ENCODE assay signal across 22 cellular contexts in the genomic region with DNA sequence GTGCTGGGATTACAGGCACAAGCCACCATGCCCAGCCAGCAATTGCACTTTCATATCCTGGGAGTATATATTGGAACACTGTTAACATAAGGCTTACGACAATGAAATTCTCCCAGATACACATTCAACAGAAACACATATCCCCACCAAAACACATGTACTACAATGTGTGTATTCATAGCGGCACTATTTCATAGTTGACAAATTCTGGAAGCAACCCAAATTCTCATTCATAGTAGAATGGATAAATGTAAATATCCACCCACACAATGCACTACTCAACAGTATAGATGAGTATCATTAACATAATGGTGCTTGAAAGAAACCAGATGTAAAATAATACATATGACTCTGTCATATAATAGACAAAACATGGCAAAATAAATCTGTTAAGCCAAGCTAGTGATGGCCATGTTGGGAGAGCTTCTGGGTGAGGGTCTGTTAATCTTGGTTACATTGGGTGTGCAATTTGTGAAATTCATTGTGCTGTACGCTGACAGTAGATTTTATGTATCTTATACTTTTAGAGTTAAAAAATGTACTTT. TPM values are rescaled to one million over a fixed set of nuclear protein-coding genes. Genes with fewer than 3 reads are reported as not detected.
A peak's percentile ranks its signal among the peaks of the same experiment; 100 is the strongest.
DNase-seq lines count a peak whose midpoint lies in the region; ATAC-seq and TF ChIP-seq lines count a peak whose summit lies in the region.
"Had no signal": no experiment of that assay in that cellular context is flagged by ENCODE, and none has a peak within 500 bp of the region (broad histone marks: within the 10 kb centered on the region; RNA-seq: fewer than 3 reads in every experiment).

No MANE protein-coding gene starts in this region.

- H3K4me3 Mint-ChIP-seq in CD4-positive, CD25-positive, alpha-beta regulatory T cell: peak overlapping the region in 3 of 4 donors; percentile 49 to 99 (median 51)
- peak overlapping the region; percentile 3 for H3K4me3 Mint-ChIP-seq in activated B cell treated with CpG ODN at 0.5 μM for 24 hours
- no peak overlapping the region for H3K4me3 Mint-ChIP-seq in memory B cell

- TF ChIP-seq CTCF in A673 (conservative IDR thresholded peaks at IDR 0.05; ENCODE audit: low read depth, low read length) (no peak), activated B cell treated with CpG ODN at 0.5 μM for 24 hours (IDR thresholded peaks at IDR 0.05) (no peak), coronary artery (IDR thresholded peaks at IDR 0.05) (no peak)

- H3K36me3 ChIP-seq in A673 (ENCODE audit: insufficient read depth, low read length, poor library complexity, severe bottlenecking): peaks cover 6% of the 10 kb centered on the region
- H3K36me3 ChIP-seq in CD4-positive, CD25-positive, alpha-beta regulatory T cell (ENCODE audit: control insufficient read depth, insufficient read depth, low read length): no peaks in the 10 kb centered on the region
- H3K36me3 ChIP-seq: transverse colon had no signal

- intact Hi-C loops in A673 (cut with micrococcal nuclease; ENCODE audit: unreplicated experiment): no loop called here
- intact Hi-C loops in activated B cell treated with CpG ODN at 0.5 μM for 24 hours (cut with micrococcal nuclease): loop anchor here (10.0 kb wide), 1 partner anchor 1187 kb away; no protein-coding TSS in a partner anchor
- intact Hi-C loops in Right ventricle myocardium inferior (cut with DNase I): loop anchor here (10.0 kb wide), 1 partner anchor 227 kb away; no protein-coding TSS in a partner anchor

- peaks cover 22% of the 10 kb centered on the region for H3K36me3 Mint-ChIP-seq in CD4-positive, CD25-positive, alpha-beta regulatory T cell
- H3K36me3 Mint-ChIP-seq in activated B cell treated with CpG ODN at 0.5 μM for 24 hours (ENCODE audit: low read depth) (peaks cover 60% of the 10 kb centered on the region), memory B cell (peaks cover 14% of the 10 kb centered on the region)

- no TSS peak for BruUV-seq in A673 (replicated peaks; lab: Mats Ljungman, UMichigan)

- H3K4me3 ChIP-seq in A673 (ENCODE audit: low read depth, low read length, poor library complexity, severe bottlenecking) (no peak overlapping the region), coronary artery (no peak overlapping the region)
- H3K4me3 ChIP-seq in CD4-positive, CD25-positive, alpha-beta regulatory T cell (ENCODE audit: low read depth, low read length): no peak overlapping the region
- H3K4me3 ChIP-seq: GM23338, heart left ventricle, left lung, pancreas, sigmoid colon, transverse colon had no signal

- H3K4me1 Mint-ChIP-seq in CD4-positive, CD25-positive, alpha-beta regulatory T cell: peaks cover 33 to 73% (median 57%) of the 10 kb centered on the region in 4 donors
- H3K4me1 Mint-ChIP-seq in activated B cell treated with CpG ODN at 0.5 μM for 24 hours (peaks cover 74% of the 10 kb centered on the region), memory B cell (peaks cover 38% of the 10 kb centered on the region)

- H3K9me3 ChIP-seq in A673 (ENCODE audit: low read depth, low read length, poor library complexity, severe bottlenecking): no peaks in the 10 kb centered on the region
- H3K9me3 ChIP-seq in CD4-positive, CD25-positive, alpha-beta regulatory T cell (ENCODE audit: control insufficient read depth in 2 of 2, low read length in 2 of 2): no peaks in the 10 kb centered on the region
- H3K9me3 ChIP-seq: ascending aorta, heart left ventricle, left lung, pancreas, sigmoid colon, transverse colon had no signal

- POLR2A ChIA-PET in A673 (lab: Charles Lee; ENCODE audit: low non-redundant PET): no interaction called here
- POLR2A ChIA-PET in activated B cell treated with CpG ODN at 0.5 μM for 24 hours (lab: Charles Lee): interaction anchor here (0.6 to 1.5 kb wide), 2 partner anchors 18 to 56 kb away, joined by 3 to 4 read pairs; a partner anchor contains a TSS

- ATAC-seq in CD4-positive, CD25-positive, alpha-beta regulatory T cell (ENCODE audit: low read depth in 2 of 2): no peak
- ATAC-seq in activated B cell treated with CpG ODN at 0.5 μM for 24 hours (ENCODE audit: low read depth) (no peak), memory B cell (ENCODE audit: low read depth) (no peak), Right ventricle myocardium inferior (no peak)
- ATAC-seq: GM23338, heart left ventricle, left lung, pancreas had no signal

- no peaks in the 10 kb centered on the region for H3K27me3 ChIP-seq in A673 (replicated peaks; ENCODE audit: insufficient read depth, low read depth, low read length, poor library complexity)
- H3K27me3 ChIP-seq in CD4-positive, CD25-positive, alpha-beta regulatory T cell (ENCODE audit: control insufficient read depth, insufficient read depth, low read length): no peaks in the 10 kb centered on the region
- H3K27me3 ChIP-seq: ascending aorta, heart left ventricle, left lung, pancreas, sigmoid colon, transverse colon had no signal

- CTCF ChIA-PET in A673 (lab: Charles Lee): no interaction called here
- CTCF ChIA-PET in activated B cell treated with CpG ODN at 0.5 μM for 24 hours (lab: Charles Lee): no interaction called here

- H3K9me3 Mint-ChIP-seq in CD4-positive, CD25-positive, alpha-beta regulatory T cell: no peaks in the 10 kb centered on the region
- H3K9me3 Mint-ChIP-seq in activated B cell treated with CpG ODN at 0.5 μM for 24 hours (no peaks in the 10 kb centered on the region), memory B cell (no peaks in the 10 kb centered on the region)

- H3K27ac ChIP-seq in A673 (ENCODE audit: low read depth, low read length, poor library complexity, severe bottlenecking): no peak overlapping the region
- H3K27ac ChIP-seq in CD4-positive, CD25-positive, alpha-beta regulatory T cell (ENCODE audit: insufficient read depth, low read length, poor library complexity, severe bottlenecking): no peak overlapping the region
- H3K27ac ChIP-seq in coronary artery: no peak overlapping the region
- H3K27ac ChIP-seq: left lung, pancreas, sigmoid colon, transverse colon had no signal

- peaks cover 14% of the 10 kb centered on the region for H3K4me1 ChIP-seq in A673 (ENCODE audit: insufficient read depth, low read length, poor library complexity, severe bottlenecking)
- peaks cover 33% of the 10 kb centered on the region for H3K4me1 ChIP-seq in CD4-positive, CD25-positive, alpha-beta regulatory T cell (ENCODE audit: control insufficient read depth, insufficient read depth, low read length, poor library complexity, severe bottlenecking)

- peak overlapping the region in 2 of 3 donors; percentile 29 to 99 for H3K27ac Mint-ChIP-seq in CD4-positive, CD25-positive, alpha-beta regulatory T cell
- H3K27ac Mint-ChIP-seq in activated B cell treated with CpG ODN at 0.5 μM for 24 hours (peak overlapping the region; percentile 67), memory B cell (peak overlapping the region; percentile 98)

- H3K27me3 Mint-ChIP-seq in CD4-positive, CD25-positive, alpha-beta regulatory T cell: peaks cover 6% of the 10 kb centered on the region
- H3K27me3 Mint-ChIP-seq in activated B cell treated with CpG ODN at 0.5 μM for 24 hours: no peaks in the 10 kb centered on the region
- H3K27me3 Mint-ChIP-seq in memory B cell: no peaks in the 10 kb centered on the region

- peak; percentile 40 for DNase-seq in A673 (ENCODE audit: low spot score)
- DNase-seq in CD4-positive, CD25-positive, alpha-beta regulatory T cell: no peak
- DNase-seq in activated B cell treated with CpG ODN at 0.5 μM for 24 hours: no peak
- DNase-seq in memory B cell (ENCODE audit: low spot score in 2 of 2): no peak
- no peak for DNase-seq in coronary artery (ENCODE audit: low spot score)
- DNase-seq in Right ventricle myocardium inferior (ENCODE audit: missing footprints): no peak
- no peak for DNase-seq in DMS79 treated with DMSO at 0.1 percent for 48 hours (lab: John Stamatoyannopoulos, UW)
- DNase-seq in middle frontal gyrus (ENCODE audit: extremely low spot score, low spot score): no peak
- DNase-seq: activated naive CD4-positive, alpha-beta T cell; Calu3; heart left ventricle; KG1; left lung; NCI-H1048; NCI-H2029 treated with DMSO at 0.1 percent for 48 hours; NCI-H526; pancreas; sigmoid colon; stimulated activated naive CD4-positive, alpha-beta T cell treated with Interleukin-2 at 50 U/mL for 16 hours; transverse colon had no signal

RNA-seq across cellular contexts. Expression of a gene that starts 2.6 kb away (rescaled TPM):
- total RNA-seq in A673 (2021) (12.4 and 13.7 TPM in 2 replicates), activated B cell treated with CpG ODN at 0.5 μM for 24 hours (8.5 and 8.6 TPM in 2 replicates), Right ventricle myocardium inferior (6.1 TPM)
- total RNA-seq in CD4-positive, CD25-positive, alpha-beta regulatory T cell: 9.5 TPM
- polyA plus RNA-seq in CD4-positive, CD25-positive, alpha-beta regulatory T cell: 10 to 100 TPM; 17.6 to 24.6 (median 19.5) TPM

RNA-seq across cellular contexts. Expression of a gene that starts 17.0 kb away (rescaled TPM):
- total RNA-seq in A673 (2021) (35.9 and 37.3 TPM in 2 replicates), activated B cell treated with CpG ODN at 0.5 μM for 24 hours (39.7 and 40.5 TPM in 2 replicates), Right ventricle myocardium inferior (10.8 TPM)
- total RNA-seq in CD4-positive, CD25-positive, alpha-beta regulatory T cell: 32.0 TPM
- 10 to 100 TPM; 34.6 to 43.7 (median 36.4) TPM for polyA plus RNA-seq in CD4-positive, CD25-positive, alpha-beta regulatory T cell

RNA-seq across cellular contexts. Expression of a gene that starts 17.2 kb away (rescaled TPM):
- total RNA-seq in A673 (2021) (188 and 202 TPM in 2 replicates), activated B cell treated with CpG ODN at 0.5 μM for 24 hours (150 and 166 TPM in 2 replicates), Right ventricle myocardium inferior (138 TPM)
- total RNA-seq in CD4-positive, CD25-positive, alpha-beta regulatory T cell: 240 TPM
- 100 to 1,000 TPM; 632 to 774 (median 735) TPM for polyA plus RNA-seq in CD4-positive, CD25-positive, alpha-beta regulatory T cell

RNA-seq across cellular contexts. Expression of a gene that starts 38.9 kb away (rescaled TPM):
- total RNA-seq in A673 (2021) (47.5 and 49.2 TPM in 2 replicates), activated B cell treated with CpG ODN at 0.5 μM for 24 hours (15.1 and 19.9 TPM in 2 replicates), Right ventricle myocardium inferior (6.2 TPM)
- total RNA-seq in CD4-positive, CD25-positive, alpha-beta regulatory T cell: 11.2 TPM
- 10 to 100 TPM; 13.9 to 26.7 (median 20.3) TPM for polyA plus RNA-seq in CD4-positive, CD25-positive, alpha-beta regulatory T cell
- total RNA-seq: ascending aorta had no signal

RNA-seq across cellular contexts. Expression of a gene that starts 50.4 kb away (rescaled TPM):
- total RNA-seq in A673 (2021) (39.5 and 42.1 TPM in 2 replicates), activated B cell treated with CpG ODN at 0.5 μM for 24 hours (2.9 and 5.3 TPM in 2 replicates), Right ventricle myocardium inferior (0.54 TPM)
- 1.6 TPM for total RNA-seq in CD4-positive, CD25-positive, alpha-beta regulatory T cell
- polyA plus RNA-seq in CD4-positive, CD25-positive, alpha-beta regulatory T cell: 1 to 10 TPM; 1.8 to 2.5 (median 2.3) TPM
